In the genomic region with DNA sequence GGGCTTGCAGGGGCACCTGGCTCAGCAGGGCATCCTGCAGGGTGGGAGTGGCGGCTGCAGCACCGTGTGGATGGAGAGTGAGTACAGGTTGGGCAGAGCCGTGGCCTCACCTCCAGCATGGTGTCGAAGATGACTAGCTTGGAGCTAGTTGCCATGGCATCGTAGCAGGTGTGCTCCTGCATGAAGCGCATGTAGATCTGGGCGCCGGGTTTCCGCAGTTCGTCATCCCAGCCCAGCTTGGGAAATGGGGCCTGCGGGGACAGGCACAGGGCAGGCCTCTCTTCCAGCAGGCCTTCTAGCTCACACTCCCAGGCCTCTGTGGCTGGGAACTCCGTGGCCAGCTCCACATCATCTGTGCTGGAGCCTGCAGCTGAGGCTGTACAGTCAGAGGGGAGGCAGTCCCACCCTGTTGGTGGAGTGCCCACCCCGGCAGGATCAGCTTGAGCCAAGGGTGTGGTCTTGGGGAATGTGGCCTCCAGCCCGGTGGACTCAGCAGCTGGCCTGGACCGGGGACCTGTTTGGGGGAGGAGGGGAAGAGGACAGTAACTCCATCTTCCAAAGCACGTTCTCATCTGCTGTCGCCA, we compare ENCODE assay signal across 15 cellular contexts. TPM values are rescaled to one million over a fixed set of nuclear protein-coding genes. Genes with fewer than 3 reads are reported as not detected.
DNase-seq lines count a peak whose midpoint lies in the region; TF ChIP-seq lines count a peak whose summit lies in the region.
"Had no signal": no experiment of that assay in that cellular context is flagged by ENCODE, and none has a peak within 500 bp of the region (broad histone marks: within the 10 kb centered on the region; RNA-seq: fewer than 3 reads in every experiment).

No MANE protein-coding gene starts in this region.

- H3K36me3 ChIP-seq in spleen (no peaks in the 10 kb centered on the region), OCI-LY7 (ENCODE audit: insufficient read depth, low read length) (no peaks in the 10 kb centered on the region)

- POLR2A ChIA-PET in OCI-LY7 (lab: Charles Lee), result interaction anchor here (0.6 kb wide), 1 partner anchor 83 kb away, joined by 3 read pairs; no protein-coding TSS in a partner anchor

- no peaks in the 10 kb centered on the region for H4K20me1 ChIP-seq in OCI-LY7 (ENCODE audit: insufficient read depth, low read length)

- no peak overlapping the region for H2AFZ ChIP-seq in OCI-LY7 (ENCODE audit: low read length)

- CTCF ChIA-PET in OCI-LY7 (lab: Charles Lee; ENCODE audit: unreplicated experiment), result no interaction called here

- 80 to 83% (median 82%) methylated on average over 13 to 17 of the region's 17 CpGs for WGBS in spleen, 5 donors

- H3K9me2 ChIP-seq in OCI-LY7 (ENCODE audit: insufficient read depth, low read length), result no peaks in the 10 kb centered on the region

- no TSS peak for BruUV-seq in OCI-LY7 (replicated peaks; lab: Mats Ljungman, UMichigan)

- intact Hi-C loops in spleen (cut with DNase I; ENCODE audit: low total_unique reads) (no loop called here), OCI-LY7 (cut with micrococcal nuclease; ENCODE audit: unreplicated experiment) (no loop called here)

- no peaks in the 10 kb centered on the region for H3K79me2 ChIP-seq in OCI-LY7 (ENCODE audit: insufficient read depth, low read depth, low read length)

- peaks cover 0 to 57% (median 0%) of the 10 kb centered on the region in 7 donors for H3K27me3 ChIP-seq in spleen (replicated peaks in 1 of 7)

- DNase-seq in NCI-H2227 (lab: John Stamatoyannopoulos, UW; ENCODE audit: unreplicated experiment) (peak; percentile 47), NCI-H2227 treated with DMSO at 0.1 percent for 48 hours (lab: John Stamatoyannopoulos, UW) (no peak), fibroblast of mammary gland (ENCODE audit: low read depth) (peak; percentile 22), spleen (peak; percentile 64), OCI-LY7 (ENCODE audit: low spot score) (no peak), GDM1 (lab: John Stamatoyannopoulos, UW) (no peak)
- DNase-seq: activated CD8-positive, alpha-beta T cell treated with anti-CD3 and anti-CD28 coated beads, Interleukin-2, amount 10 ng/mL, durations not matched to agents 7 days and 5 days; activated gamma-delta T cell treated with Interleukin-2 at 50 U/mL for 16 hours; effector CD8-positive, alpha-beta T cell; kidney; NCI-H82 had no signal

- H3K4me1 ChIP-seq in spleen (peaks cover 0 to 2% (median 0%) of the 10 kb centered on the region in 6 donors), OCI-LY7 (ENCODE audit: insufficient read depth, low read length, poor library complexity, severe bottlenecking) (peaks cover 5% of the 10 kb centered on the region)

- TF ChIP-seq POLR2A in spleen (IDR thresholded peaks at IDR 0.05), result no peak

- H3K4me2 ChIP-seq in OCI-LY7 (ENCODE audit: low read length), result no peak overlapping the region

- no peak overlapping the region for H3K27ac ChIP-seq in spleen
- H3K27ac ChIP-seq in OCI-LY7 (ENCODE audit: low read depth, low read length, poor library complexity, severe bottlenecking), result no peak overlapping the region

- TF ChIP-seq CTCF in fibroblast of mammary gland (conservative IDR thresholded peaks at IDR 0.05; ENCODE audit: control insufficient read depth, insufficient read depth, low read depth, low read length) (no peak), spleen (IDR thresholded peaks at IDR 0.05 in 8 of 11, conservative IDR thresholded peaks at IDR 0.05 in 3 of 11) (no peak), OCI-LY7 (conservative IDR thresholded peaks at IDR 0.05; ENCODE audit: low read length) (no peak)

- no peak overlapping the region for H3K4me3 ChIP-seq in fibroblast of mammary gland (ENCODE audit: control insufficient read depth, low read depth, low read length)
- no peak overlapping the region for H3K4me3 ChIP-seq in spleen
- H3K4me3 ChIP-seq in OCI-LY7 (ENCODE audit: low read depth, low read length, poor library complexity, severe bottlenecking), result no peak overlapping the region

- H3K9me3 ChIP-seq in spleen (no peaks in the 10 kb centered on the region), OCI-LY7 (ENCODE audit: low read length) (no peaks in the 10 kb centered on the region)

RNA-seq across cellular contexts. Expression of a gene that starts 1.6 kb away (rescaled TPM):
- not detected for total RNA-seq in spleen
- polyA plus RNA-seq in spleen, result not detected
- not detected in 2 replicates for total RNA-seq in OCI-LY7 (2014; rRNA removed; shearing (Covaris generic))
- total RNA-seq in OCI-LY7 (2022), result not detected in 2 replicates
- total RNA-seq: activated CD8-positive, alpha-beta T cell treated with anti-CD3 and anti-CD28 coated beads, Interleukin-2, amount 10 ng/mL, durations not matched to agents 7 days and 5 days; HT-29; kidney; MCF 10A; pulmonary artery endothelial cell had no signal
- polyA plus RNA-seq: AG04450 had no signal

RNA-seq across cellular contexts. Expression of a gene that starts 29.6 kb away (rescaled TPM):
- total RNA-seq in spleen, result 10 to 100 TPM in 3 of 7 donors, 1 to 10 TPM in 4; 2.2 to 10.9 (median 10.0) TPM
- polyA plus RNA-seq in spleen, result 1 to 10 TPM; 1.1 to 4.0 (median 1.1) TPM
- not detected in 2 replicates for total RNA-seq in OCI-LY7 (2014; rRNA removed; shearing (Covaris generic))
- 0.74 and 1.8 TPM in 2 replicates for total RNA-seq in OCI-LY7 (2022)
- total RNA-seq: activated CD8-positive, alpha-beta T cell treated with anti-CD3 and anti-CD28 coated beads, Interleukin-2, amount 10 ng/mL, durations not matched to agents 7 days and 5 days; HT-29; MCF 10A; pulmonary artery endothelial cell had no signal
- polyA plus RNA-seq: AG04450 had no signal

RNA-seq across cellular contexts. Expression of a gene that starts 48.0 kb away (rescaled TPM):
- total RNA-seq in spleen (10 to 100 TPM; 11.6 to 24.9 (median 17.2) TPM), OCI-LY7 (2022) (0.23 TPM in 1 of 2 replicates, not detected in the other)
- polyA plus RNA-seq in spleen, result 10 to 100 TPM in 2 of 3 donors, 1 to 10 TPM in 1; 8.7 to 65.5 (median 13.2) TPM
- total RNA-seq in OCI-LY7 (2014; rRNA removed; shearing (Covaris generic)), result 0.15 TPM in 1 of 2 replicates, not detected in the other
- total RNA-seq: activated CD8-positive, alpha-beta T cell treated with anti-CD3 and anti-CD28 coated beads, Interleukin-2, amount 10 ng/mL, durations not matched to agents 7 days and 5 days; MCF 10A had no signal

RNA-seq across cellular contexts. Expression of a gene that starts 50.7 kb away (rescaled TPM):
- total RNA-seq in spleen (1 to 10 TPM; 1.6 to 7.9 (median 3.5) TPM), OCI-LY7 (2022) (6.4 and 11.4 TPM in 2 replicates)
- polyA plus RNA-seq in spleen, result 1 to 10 TPM; 1.5 to 2.5 (median 1.5) TPM
- 3.6 and 5.5 TPM in 2 replicates for total RNA-seq in OCI-LY7 (2014; rRNA removed; shearing (Covaris generic))
- total RNA-seq: activated CD8-positive, alpha-beta T cell treated with anti-CD3 and anti-CD28 coated beads, Interleukin-2, amount 10 ng/mL, durations not matched to agents 7 days and 5 days; MCF 10A; pulmonary artery endothelial cell had no signal
- polyA plus RNA-seq: AG04450 had no signal

Comparison
In these comparisons a context has a peak if more than half of its experiments do, and no peak if none do; other contexts are left out.
1. DNase-seq: peak in NCI-H2227 (single experiment), fibroblast of mammary gland (single experiment) and spleen (single experiment); none in NCI-H2227 treated with DMSO at 0.1 percent for 48 hours (single experiment), OCI-LY7 (single experiment) and GDM1 (single experiment).
2. RNA of a gene that starts 48.0 kb away (total RNA-seq): 11.6 to 24.9 TPM in spleen; 0.15 to 0.23 TPM in OCI-LY7; every median in the first group is over 10 times any median in the second.